Comparison of ENCODE assay signal across 20 cellular contexts in genomic region chr3:41331023-41331422, GRCh38.
DNase-seq lines count a peak whose midpoint lies in the region; ATAC-seq, FAIRE-seq and TF ChIP-seq lines count a peak whose summit lies in the region.
"Had no signal": no experiment of that assay in that cellular context is flagged by ENCODE, and none has a peak within 500 bp of the region (broad histone marks: within the 10 kb centered on the region; RNA-seq: fewer than 3 reads in every experiment).

No MANE protein-coding gene starts in this region.

- H2BK15ac ChIP-seq in IMR-90 (ENCODE audit: low read depth, low read length) (no peak overlapping the region), H1 (ENCODE audit: low read length) (no peak overlapping the region; the same call in 1 of the 2 replicates)

- H3K9ac ChIP-seq in IMR-90 (ENCODE audit: low read depth, low read length) (no peak overlapping the region), H1 (replicated peaks in 1 of 4; ENCODE audit: extremely low read depth in 1 of 4, low read depth in 3 of 4, low read length in 3 of 4) (no peak overlapping the region), trophoblast cell (ENCODE audit: low read length) (no peak overlapping the region)
- H3K9ac ChIP-seq: BLaER1 treated with 17β-estradiol and CSF1 and Interleukin-3, amounts not matched to agents 10 nM and 100 nM had no signal

- H4K91ac ChIP-seq in IMR-90 (ENCODE audit: insufficient read depth, low read depth, low read length): no peak overlapping the region
- H4K91ac ChIP-seq in H1 (replicated peaks; ENCODE audit: insufficient read length, low read length): peak overlapping the region; percentile 34
- peak overlapping the region; percentile 17 for H4K91ac ChIP-seq in trophoblast cell (ENCODE audit: low read depth, low read length)

- in situ Hi-C loops in IMR-90 (cut with MboI; ENCODE audit: low sequenced_read_pairs) (no loop called here), G401 (cut with HindIII; ENCODE audit: low sequenced_read_pairs) (no loop called here)

- H3K4me3 ChIP-seq in IMR-90 (ENCODE audit: insufficient read depth, low read depth, low read length) (no peak overlapping the region), H1 (ENCODE audit: extremely low read depth in 1 of 4, insufficient read depth in 2 of 4, low read depth in 3 of 4, low read length in 4 of 4) (no peak overlapping the region), trophoblast cell (ENCODE audit: low read depth, low read length) (no peak overlapping the region)
- H3K4me3 ChIP-seq: BLaER1 treated with 17β-estradiol and CSF1 and Interleukin-3, amounts not matched to agents 10 nM and 100 nM; GM23338; Peyer's patch; SJCRH30 had no signal

- CTCF ChIA-PET in IMR-90 (lab: Yijun Ruan, JAX): no interaction called here
- CTCF ChIA-PET in H1 (lab: Charles Lee; ENCODE audit: partially characterized antibody): interaction anchor here (0.8 kb wide), 1 partner anchor 39 kb away, joined by 3 read pairs; no protein-coding TSS in a partner anchor

- H2BK20ac ChIP-seq in IMR-90 (ENCODE audit: low read depth, low read length) (no peak overlapping the region), H1 (ENCODE audit: low read length) (no peak overlapping the region)

- H3K56ac ChIP-seq in IMR-90 (ENCODE audit: extremely low read depth, insufficient read depth, low read length) (no peak overlapping the region), H1 (replicated peaks; ENCODE audit: insufficient read length, low read depth, low read length) (no peak overlapping the region)

- peak overlapping the region; percentile 37 for H2AK9ac ChIP-seq in IMR-90 (replicated peaks; ENCODE audit: low read depth, low read length, poor library complexity)

- FAIRE-seq in H1 (lab: Jason Lieb, UNC) (no peak), GM12891 (lab: Jason Lieb, UNC) (no peak)

- no peak for TF ChIP-seq CTCF in IMR-90 (conservative IDR thresholded peaks at IDR 0.05; ENCODE audit: low read depth, low read length)
- no peak for TF ChIP-seq CTCF in H1 (IDR thresholded peaks at IDR 0.05; ENCODE audit: control extremely low read depth in 1 of 3, insufficient read depth in 1 of 3, low read depth in 1 of 3, low read length in 3 of 3)

- H3K36me3 ChIP-seq in IMR-90 (ENCODE audit: control insufficient read depth, insufficient read depth, low read length): no peaks in the 10 kb centered on the region
- H3K36me3 ChIP-seq in H1 (ENCODE audit: control insufficient read depth in 2 of 4, insufficient read depth in 4 of 4, low read length in 3 of 4): no peaks in the 10 kb centered on the region
- no peaks in the 10 kb centered on the region for H3K36me3 ChIP-seq in trophoblast cell (ENCODE audit: control insufficient read depth in 1 of 2, insufficient read depth in 2 of 2, low read length in 2 of 2)
- H3K36me3 ChIP-seq: BLaER1 treated with 17β-estradiol and CSF1 and Interleukin-3, amounts not matched to agents 10 nM and 100 nM; Peyer's patch; SJCRH30 had no signal

- no peaks in the 10 kb centered on the region for H3K27me3 ChIP-seq in IMR-90 (ENCODE audit: control insufficient read depth, insufficient read depth, low read length)
- no peaks in the 10 kb centered on the region for H3K27me3 ChIP-seq in H1 (replicated peaks in 1 of 4; ENCODE audit: control insufficient read depth in 3 of 4, extremely low read depth in 1 of 4, insufficient read depth in 3 of 4, low read length in 3 of 4)
- no peaks in the 10 kb centered on the region for H3K27me3 ChIP-seq in trophoblast cell (ENCODE audit: insufficient read depth, low read length)
- H3K27me3 ChIP-seq: BLaER1 treated with 17β-estradiol and CSF1 and Interleukin-3, amounts not matched to agents 10 nM and 100 nM; Peyer's patch; SJCRH30 had no signal

- no peak overlapping the region for H4K12ac ChIP-seq in trophoblast cell (ENCODE audit: low read depth, low read length)

- 0 out of 2 replicates have a peak overlapping the region, but pooled peaks have one; percentile 12 for H2BK12ac ChIP-seq in H1 (ENCODE audit: low read depth, low read length)
- H2BK12ac ChIP-seq in trophoblast cell (ENCODE audit: low read length): peak overlapping the region; percentile 90

- no peak overlapping the region for H4K5ac ChIP-seq in IMR-90 (ENCODE audit: low read depth, low read length)
- H4K5ac ChIP-seq in H1 (ENCODE audit: insufficient read length, low read depth, low read length): no peak overlapping the region

- H3K9me3 ChIP-seq in IMR-90 (ENCODE audit: control insufficient read depth, insufficient read depth, low read length) (no peaks in the 10 kb centered on the region), H1 (ENCODE audit: insufficient read depth in 2 of 2, low read depth in 1 of 2, low read length in 1 of 2) (no peaks in the 10 kb centered on the region), trophoblast cell (ENCODE audit: insufficient read depth, low read depth, low read length) (peaks cover 1% of the 10 kb centered on the region)
- H3K9me3 ChIP-seq: BLaER1 treated with 17β-estradiol and CSF1 and Interleukin-3, amounts not matched to agents 10 nM and 100 nM; Peyer's patch; SJCRH30 had no signal

- WGBS in IMR-90 (ENCODE audit: extremely low coverage in 2 of 2, insufficient read length in 1 of 2), 2 experiments: 100% methylated on average over 2 of the region's 3 CpGs; no CpG with 5 or more reads in 1 of the 2 experiments
- WGBS in H1 (ENCODE audit: extremely low coverage in 1 of 2, insufficient coverage in 1 of 2, insufficient read length in 1 of 2, insufficient replicate concordance in 2 of 2, low coverage in 1 of 2, low lambda C conversion rate in 2 of 2, missing lambda C conversion rate in 1 of 2), 2 experiments: 94% methylated on average over 3 of the region's 3 CpGs; no CpG with 5 or more reads in 1 of the 2 experiments
- WGBS in trophoblast cell (ENCODE audit: extremely low coverage, insufficient coverage, insufficient read length): no CpG with 5 or more reads among the region's 3 CpGs

- TF ChIP-seq POLR2A in IMR-90 (IDR thresholded peaks at IDR 0.05; ENCODE audit: low read depth, low read length) (no peak), H1 (IDR thresholded peaks at IDR 0.05; ENCODE audit: control extremely low read depth in 1 of 2, low read depth in 2 of 2, low read length in 2 of 2) (no peak), GM12891 (IDR thresholded peaks at IDR 0.05; ENCODE audit: low read depth, low read length) (no peak)

- DNase-seq in HCEC 1CT: peak; percentile 48
- DNase-seq in IMR-90: peak; percentile 3
- no peak for DNase-seq in H1 (ENCODE audit: low read depth in 1 of 2, low spot score in 2 of 2)
- DNase-seq in trophoblast cell: no peak
- no peak for DNase-seq in G401 (ENCODE audit: low spot score)
- DNase-seq in DMS114 treated with DMSO at 0.1 percent for 48 hours (lab: John Stamatoyannopoulos, UW; ENCODE audit: unreplicated experiment): no peak
- no peak for DNase-seq in H4 (ENCODE audit: low spot score)
- DNase-seq in GM12891 (ENCODE audit: insufficient read length, low spot score): no peak
- DNase-seq: CD8-positive, alpha-beta T cell; Kasumi-1; NCI-H1417; NCI-H1694 treated with DMSO at 0.1 percent for 48 hours; NCI-H2081 treated with DMSO at 0.1 percent for 48 hours; NCI-H2171 treated with DMSO at 0.1 percent for 48 hours; NCI-H526; Peyer's patch; SJCRH30; SW 1271 had no signal

- no peak for TF ChIP-seq RAD21 in IMR-90 (IDR thresholded peaks at IDR 0.05; ENCODE audit: low read length)
- no peak for TF ChIP-seq RAD21 in H1 (IDR thresholded peaks at IDR 0.05 in 1 of 2, conservative IDR thresholded peaks at IDR 0.05 in 1 of 2; ENCODE audit: low read depth in 2 of 2, low read length in 2 of 2)

- H3K79me1 ChIP-seq in IMR-90 (ENCODE audit: low read depth in 1 of 2, low read length in 2 of 2): no peaks in the 10 kb centered on the region
- no peaks in the 10 kb centered on the region for H3K79me1 ChIP-seq in H1 (ENCODE audit: low read depth, low read length)
- H3K79me1 ChIP-seq in trophoblast cell (ENCODE audit: low read length): peaks cover 14% of the 10 kb centered on the region

- POLR2A ChIA-PET in IMR-90 (lab: Charles Lee; ENCODE audit: unreplicated experiment): no interaction called here
- POLR2A ChIA-PET in H1 (lab: Charles Lee; ENCODE audit: partially characterized antibody): interaction anchor here (1.3 kb wide), 1 partner anchor 132 kb away, joined by 3 read pairs; the partner anchor contains the start of gene CTNNB1

- 0 out of 2 replicates have a peak, but pooled peaks cover 3% of the 10 kb centered on the region for H3K23me2 ChIP-seq in H1 (ENCODE audit: low read depth, low read length)

- peak overlapping the region; percentile 2 for H2BK5ac ChIP-seq in IMR-90 (ENCODE audit: low read depth, low read length, poor library complexity, severe bottlenecking)
- H2BK5ac ChIP-seq in H1 (ENCODE audit: low read depth, low read length): peak overlapping the region; percentile 67; the same call in 1 of the 2 replicates
- H2BK5ac ChIP-seq in trophoblast cell (ENCODE audit: low read depth, low read length, poor library complexity): peak overlapping the region; percentile 57

- H2AFZ ChIP-seq in IMR-90 (replicated peaks; ENCODE audit: low read length, poor library complexity) (peak overlapping the region; percentile 28), H1 (ENCODE audit: low read length) (no peak overlapping the region), trophoblast cell (ENCODE audit: insufficient read depth, low read length, poor library complexity) (no peak overlapping the region)

- peaks cover 8% of the 10 kb centered on the region for H3K4me1 ChIP-seq in IMR-90 (ENCODE audit: control insufficient read depth, insufficient read depth, low read length)
- H3K4me1 ChIP-seq in H1 (replicated peaks in 1 of 4; ENCODE audit: control insufficient read depth in 3 of 4, insufficient read depth in 4 of 4, low read length in 3 of 4): peaks cover 0 to 13% (median 7%) of the 10 kb centered on the region in 4 experiments; a peak in 4 of 7 replicates
- peaks cover 15 to 21% of the 10 kb centered on the region in 2 experiments for H3K4me1 ChIP-seq in trophoblast cell (ENCODE audit: control insufficient read depth in 1 of 2, insufficient read depth in 2 of 2, low read length in 2 of 2)
- H3K4me1 ChIP-seq: BLaER1 treated with 17β-estradiol and CSF1 and Interleukin-3, amounts not matched to agents 10 nM and 100 nM; Peyer's patch; SJCRH30 had no signal

- H3K79me2 ChIP-seq in H1 (ENCODE audit: control insufficient read depth in 1 of 2, insufficient read depth in 2 of 2, low read length in 2 of 2) (no peaks in the 10 kb centered on the region), trophoblast cell (ENCODE audit: control insufficient read depth, insufficient read depth, low read length, poor library complexity) (peaks cover 2% of the 10 kb centered on the region)

- H3K23ac ChIP-seq in IMR-90 (ENCODE audit: low read depth, low read length) (no peak overlapping the region), H1 (ENCODE audit: insufficient read length) (no peak overlapping the region), trophoblast cell (ENCODE audit: low read length) (no peak overlapping the region)

- no TSS peak for BruUV-seq in IMR-90 (replicated peaks; lab: Mats Ljungman, UMichigan)

- no peak for TF ChIP-seq EP300 in H1 (IDR thresholded peaks at IDR 0.05; ENCODE audit: borderline replicate concordance in 1 of 2, low read depth in 2 of 2, low read length in 2 of 2)

- H3K14ac ChIP-seq in IMR-90 (replicated peaks; ENCODE audit: low read depth, low read length): 0 out of 2 replicates have a peak overlapping the region, but pooled peaks have one; percentile 37
- H3K14ac ChIP-seq in H1 (ENCODE audit: insufficient read length): no peak overlapping the region
- H3K14ac ChIP-seq in trophoblast cell (ENCODE audit: low read length): no peak overlapping the region

- H2BK120ac ChIP-seq in IMR-90 (ENCODE audit: low read depth, low read length): no peak overlapping the region
- H2BK120ac ChIP-seq in H1 (replicated peaks; ENCODE audit: low read depth, low read length): no peak overlapping the region
- peak overlapping the region; percentile 81 for H2BK120ac ChIP-seq in trophoblast cell (ENCODE audit: insufficient read depth, low read length, poor library complexity)

- H4K20me1 ChIP-seq in IMR-90 (ENCODE audit: insufficient read depth, low read length) (no peaks in the 10 kb centered on the region), H1 (replicated peaks in 1 of 2; ENCODE audit: control insufficient read depth in 1 of 2, insufficient read depth in 2 of 2, low read length in 2 of 2) (no peaks in the 10 kb centered on the region)
- H4K20me1 ChIP-seq: BLaER1 treated with 17β-estradiol and CSF1 and Interleukin-3, amounts not matched to agents 10 nM and 100 nM had no signal

- ATAC-seq in IMR-90 (ENCODE audit: low read depth): no peak
- ATAC-seq: CD8-positive, alpha-beta T cell had no signal

- dilution Hi-C loops in IMR-90 (cut with HindIII; ENCODE audit: low sequenced_read_pairs, unreplicated experiment): no loop called here

- peaks cover 6% of the 10 kb centered on the region for H3K9me1 ChIP-seq in IMR-90 (ENCODE audit: insufficient read depth, low read length)

- H2AK5ac ChIP-seq in IMR-90 (ENCODE audit: low read depth, low read length) (peak overlapping the region; percentile 27; the same call in 1 of the 2 replicates), H1 (ENCODE audit: low read depth, low read length) (peak overlapping the region; percentile 70), trophoblast cell (ENCODE audit: low read length) (peak overlapping the region; percentile 39)

- H4K8ac ChIP-seq in IMR-90 (ENCODE audit: low read depth in 2 of 2, low read length in 2 of 2): peak overlapping the region in 1 of 2 experiments; percentile 35; a peak in 1 of 4 replicates
- H4K8ac ChIP-seq in H1 (ENCODE audit: extremely low read depth, insufficient read depth, low read length): no peak overlapping the region
- no peak overlapping the region for H4K8ac ChIP-seq in trophoblast cell (ENCODE audit: low read depth, low read length)

- intact Hi-C loops in IMR-90 (cut with micrococcal nuclease): no loop called here

- H3K27ac ChIP-seq in IMR-90 (ENCODE audit: insufficient read depth, low read length): no peak overlapping the region
- H3K27ac ChIP-seq in H1 (ENCODE audit: low read depth, low read length): no peak overlapping the region
- H3K27ac ChIP-seq in trophoblast cell (ENCODE audit: low read depth, low read length): no peak overlapping the region
- H3K27ac ChIP-seq: BLaER1 treated with 17β-estradiol and CSF1 and Interleukin-3, amounts not matched to agents 10 nM and 100 nM; Peyer's patch; SJCRH30 had no signal

- H3K18ac ChIP-seq in IMR-90 (ENCODE audit: low read depth, low read length) (no peak overlapping the region), H1 (ENCODE audit: extremely low read depth, low read length) (0 out of 2 replicates have a peak overlapping the region, but pooled peaks have one; percentile 49), trophoblast cell (ENCODE audit: low read length) (no peak overlapping the region)

- H3K4ac ChIP-seq in IMR-90 (ENCODE audit: low read depth, low read length) (peak overlapping the region; percentile 62; the same call in 1 of the 2 replicates), H1 (replicated peaks; ENCODE audit: insufficient read length, low read depth, low read length) (no peak overlapping the region), trophoblast cell (ENCODE audit: low read depth, low read length) (no peak overlapping the region)

- H3K4me2 ChIP-seq in IMR-90 (ENCODE audit: low read depth, low read length) (no peak overlapping the region), H1 (ENCODE audit: insufficient read depth in 1 of 2, low read depth in 2 of 2, low read length in 2 of 2) (peak overlapping the region in 1 of 2 experiments; percentile 51; a peak in 1 of 4 replicates), trophoblast cell (ENCODE audit: low read length) (no peak overlapping the region)
- H3K4me2 ChIP-seq: BLaER1 treated with 17β-estradiol and CSF1 and Interleukin-3, amounts not matched to agents 10 nM and 100 nM had no signal

Comparison
In these comparisons a context has a peak if more than half of its experiments do, and no peak if none do; other contexts are left out.
1. DNase-seq: peak in HCEC 1CT (single experiment) and IMR-90 (single experiment); none in H1 (0 of 2), trophoblast cell (0 of 2), G401 (single experiment), DMS114 treated with DMSO at 0.1 percent for 48 hours (single experiment), H4 (single experiment) and GM12891 (single experiment).
2. H2BK5ac ChIP-seq: peak in every context shown above with its lines; median percentile 67 in H1; 57 in trophoblast cell; 2 in IMR-90.
3. Peak in every context shown above with its lines, with median percentiles within 50 percentile points of each other: H2AK5ac ChIP-seq.